In the genomic region with DNA sequence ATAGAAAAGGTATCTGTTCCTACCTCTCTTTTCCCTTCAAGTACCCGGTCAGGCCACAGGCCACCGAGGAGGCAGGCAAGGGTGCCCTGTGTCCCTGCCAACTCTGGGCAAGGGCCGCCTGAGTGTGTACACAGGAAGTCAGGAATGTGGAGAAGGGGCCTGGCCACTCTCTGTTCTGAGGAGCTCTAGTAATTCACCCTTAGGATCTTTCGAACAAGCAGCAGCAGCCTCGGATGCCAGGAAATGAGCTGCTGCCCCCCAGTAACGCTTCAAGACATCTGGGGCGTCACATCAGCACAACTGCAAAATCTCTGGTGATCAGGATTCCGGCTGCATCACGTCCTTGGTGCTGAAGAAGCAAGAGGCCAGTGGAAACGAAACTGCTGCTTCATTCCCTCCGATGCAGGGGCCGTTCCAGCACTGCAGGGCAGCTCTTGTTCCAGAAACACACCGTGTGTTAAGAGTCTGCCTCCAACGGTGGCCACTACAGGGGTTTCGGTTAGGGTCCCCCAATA, we compare ENCODE assay signal across 7 cellular contexts. TPM values are rescaled to one million over a fixed set of nuclear protein-coding genes. Genes with fewer than 3 reads are reported as not detected.
DNase-seq lines count a peak whose midpoint lies in the region; ATAC-seq and TF ChIP-seq lines count a peak whose summit lies in the region.

No MANE protein-coding gene starts in this region.

- intact Hi-C loops in lower lobe of right lung (cut with DNase I): no loop called here
- intact Hi-C loops in testis (cut with DNase I; ENCODE audit: low total_unique reads): no loop called here

- no peak for TF ChIP-seq POLR2A in testis (IDR thresholded peaks at IDR 0.05)

- H3K36me3 ChIP-seq in HUES6 (ENCODE audit: control insufficient read depth, insufficient read depth, low read length): peaks cover 22% of the 10 kb centered on the region
- H3K36me3 ChIP-seq in lower lobe of right lung: peaks cover 8% of the 10 kb centered on the region
- H3K36me3 ChIP-seq in testis (ENCODE audit: low read depth, missing control alignments): no peaks in the 10 kb centered on the region

- peaks cover 36% of the 10 kb centered on the region for H3K4me1 ChIP-seq in HUES6 (ENCODE audit: control insufficient read depth, insufficient read depth, low read length)
- peaks cover 62% of the 10 kb centered on the region for H3K4me1 ChIP-seq in lower lobe of right lung
- peaks cover 28% of the 10 kb centered on the region for H3K4me1 ChIP-seq in testis

- peak overlapping the region; percentile 29 for H3K9ac ChIP-seq in HUES6 (ENCODE audit: low read length)

- H3K9me3 ChIP-seq in HUES6 (ENCODE audit: control insufficient read depth, insufficient read depth, low read depth, low read length) (no peaks in the 10 kb centered on the region), lower lobe of right lung (no peaks in the 10 kb centered on the region), testis (no peaks in the 10 kb centered on the region)

- DNase-seq in choroid plexus epithelial cell (ENCODE audit: low read depth) (peak; percentile 71), lower lobe of right lung (peak; percentile 89), testis (peak; percentile 62), HuH-7 (ENCODE audit: low spot score) (no peak)
- DNase-seq in activated naive CD4-positive, alpha-beta T cell treated with anti-CD3 and anti-CD28 coated beads, Interleukin-2, amount 50 U/mL, for 72 hours (ENCODE audit: low spot score in 2 of 2): no peak

- H3K27me3 ChIP-seq in HUES6 (ENCODE audit: control insufficient read depth, insufficient read depth, low read length) (0 out of 2 replicates have a peak, but pooled peaks cover 3% of the 10 kb centered on the region), lower lobe of right lung (ENCODE audit: low read depth) (no peaks in the 10 kb centered on the region), testis (no peaks in the 10 kb centered on the region)

- H3K36me3 Mint-ChIP-seq in activated naive CD4-positive, alpha-beta T cell treated with anti-CD3 and anti-CD28 coated beads, Interleukin-2, amount 50 U/mL, for 72 hours: peaks cover 0 to 14% of the 10 kb centered on the region in 2 donors

- no peak overlapping the region for H3K27ac Mint-ChIP-seq in activated naive CD4-positive, alpha-beta T cell treated with anti-CD3 and anti-CD28 coated beads, Interleukin-2, amount 50 U/mL, for 72 hours

- H3K27ac ChIP-seq in HUES6 (ENCODE audit: low read depth, low read length) (no peak overlapping the region), lower lobe of right lung (peak overlapping the region; percentile 93), testis (peak overlapping the region; percentile 93)

- 15 to 20% methylated on average over 10 to 15 of the region's 15 CpGs for WGBS in testis, 2 donors

- H3K9me3 Mint-ChIP-seq in activated naive CD4-positive, alpha-beta T cell treated with anti-CD3 and anti-CD28 coated beads, Interleukin-2, amount 50 U/mL, for 72 hours: no peaks in the 10 kb centered on the region

- H3K4me3 ChIP-seq in HUES6 (ENCODE audit: low read depth, low read length) (peak overlapping the region; percentile 97; the same call in 1 of the 2 replicates), choroid plexus epithelial cell (ENCODE audit: low read depth, low read length) (peak overlapping the region; percentile 33), lower lobe of right lung (peak overlapping the region; percentile 80), testis (peak overlapping the region in 1 of 2 donors; percentile 84)

- no peak for TF ChIP-seq CTCF in choroid plexus epithelial cell (conservative IDR thresholded peaks at IDR 0.05; ENCODE audit: low read depth, low read length)
- no peak for TF ChIP-seq CTCF in lower lobe of right lung (IDR thresholded peaks at IDR 0.05)
- TF ChIP-seq CTCF in testis (IDR thresholded peaks at IDR 0.05): no peak

- ATAC-seq in lower lobe of right lung: peak; percentile 71 to 77
- no peak for ATAC-seq in activated naive CD4-positive, alpha-beta T cell treated with anti-CD3 and anti-CD28 coated beads, Interleukin-2, amount 50 U/mL, for 72 hours
- ATAC-seq in GM18909 (IDR thresholded peaks at IDR 0.05; ENCODE audit: poor library complexity, unreplicated experiment): no peak

RNA-seq across cellular contexts. Expression of gene RAB20, which starts 2.0 kb away (rescaled TPM):
- total RNA-seq in lower lobe of right lung (51.3 TPM), testis (10 to 100 TPM; 27.2 to 41.1 TPM)
- 22.0 TPM for polyA plus RNA-seq in testis (ENCODE audit: insufficient read depth, low read depth, low replicate concordance)
- 10 to 100 TPM in 1 of 2 donors, under 1 TPM in 1; 0.30 to 18.5 TPM for total RNA-seq in activated naive CD4-positive, alpha-beta T cell treated with anti-CD3 and anti-CD28 coated beads, Interleukin-2, amount 50 U/mL, for 72 hours

RNA-seq across cellular contexts. Expression of gene NAXD, which starts 55.9 kb away (rescaled TPM):
- total RNA-seq in lower lobe of right lung (27.4 TPM), testis (10 to 100 TPM; 66.4 to 75.3 TPM)
- 63.2 TPM for polyA plus RNA-seq in testis (ENCODE audit: insufficient read depth, low read depth, low replicate concordance)
- total RNA-seq in activated naive CD4-positive, alpha-beta T cell treated with anti-CD3 and anti-CD28 coated beads, Interleukin-2, amount 50 U/mL, for 72 hours: 10 to 100 TPM; 19.7 to 24.8 TPM

Comparison
In these comparisons a context has a peak if more than half of its experiments do, and no peak if none do; other contexts are left out.
1. DNase-seq: peak in choroid plexus epithelial cell (single experiment), lower lobe of right lung (single experiment) and testis (single experiment); none in activated naive CD4-positive, alpha-beta T cell treated with anti-CD3 and anti-CD28 coated beads, Interleukin-2, amount 50 U/mL, for 72 hours (0 of 2) and HuH-7 (single experiment).
2. ATAC-seq: peak in lower lobe of right lung (2 of 2); none in activated naive CD4-positive, alpha-beta T cell treated with anti-CD3 and anti-CD28 coated beads, Interleukin-2, amount 50 U/mL, for 72 hours (0 of 2) and GM18909 (single experiment).